8 cellular contexts compared by ENCODE assay signal in genomic region chr16:16178455-16179162, GRCh38. TPM values are rescaled to one million over a fixed set of nuclear protein-coding genes. Genes with fewer than 3 reads are reported as not detected.
"Had no signal": no experiment of that assay in that cellular context is flagged by ENCODE, and none has a peak within 500 bp of the region (broad histone marks: within the 10 kb centered on the region; RNA-seq: fewer than 3 reads in every experiment).

No MANE protein-coding gene starts in this region.

- H3K9ac ChIP-seq: GM23248 had no signal

- H3K27ac ChIP-seq: GM23248 had no signal

- H3K4me3 ChIP-seq: GM23248, HAP-1 had no signal

- H3K4me1 ChIP-seq: HAP-1 had no signal

- H2AFZ ChIP-seq: GM23248 had no signal

- DNase-seq: GM23248, GOT3, H7, KG1 had no signal

- H3K36me3 ChIP-seq: HAP-1 had no signal

- ATAC-seq: HCT116 had no signal

- FAIRE-seq: HTR-8/SVneo had no signal

RNA-seq across cellular contexts. Expression of gene ABCC6, which starts 44.7 kb away (rescaled TPM):
- total RNA-seq: GM23248 had no signal
- polyA plus RNA-seq: IgD-negative memory B cell had no signal
